In the genomic region with DNA sequence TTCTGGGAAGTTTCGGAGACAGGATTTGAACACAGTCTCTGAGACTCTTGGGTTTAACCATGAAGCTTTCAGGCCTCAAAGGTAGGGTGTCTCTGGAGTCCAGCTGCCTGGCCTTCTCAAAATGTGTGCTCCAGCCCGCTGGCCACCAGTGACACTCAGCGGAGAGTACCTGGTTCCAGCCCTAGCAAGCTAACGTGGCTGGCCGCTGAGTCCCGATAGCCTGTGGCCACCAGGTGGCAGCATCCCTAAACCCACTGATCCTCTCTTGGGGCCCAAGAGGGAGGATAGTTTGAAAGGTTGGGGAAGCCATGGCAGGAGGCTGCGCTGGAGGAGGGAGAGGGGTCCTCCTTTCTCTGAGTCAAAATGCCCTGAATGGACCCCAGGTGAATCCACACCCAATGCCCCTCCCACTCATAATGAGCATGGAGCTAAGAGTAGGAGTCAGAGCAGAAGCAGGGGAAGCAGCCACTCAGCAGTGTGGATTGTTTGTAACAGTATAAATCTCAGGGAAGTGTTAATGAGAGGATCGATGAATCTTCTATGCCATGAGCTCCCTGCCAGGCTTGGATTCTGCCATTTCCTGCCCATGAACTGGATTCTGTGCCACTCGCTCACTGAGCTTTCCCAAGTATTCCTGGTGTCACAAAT, we compare ENCODE assay signal across 9 cellular contexts. TPM values are rescaled to one million over a fixed set of nuclear protein-coding genes. Genes with fewer than 3 reads are reported as not detected.
A peak's percentile ranks its signal among the peaks of the same experiment; 100 is the strongest.
DNase-seq lines count a peak whose midpoint lies in the region; ATAC-seq and TF ChIP-seq lines count a peak whose summit lies in the region.
"Had no signal": no experiment of that assay in that cellular context is flagged by ENCODE, and none has a peak within 500 bp of the region (broad histone marks: within the 10 kb centered on the region; RNA-seq: fewer than 3 reads in every experiment).

No MANE protein-coding gene starts in this region.

- peak; percentile 19 to 46 (median 24) for DNase-seq in CD4-positive, alpha-beta memory T cell
- DNase-seq in PC-9 (peak; percentile 44 to 49), activated T-helper 1 cell treated with Interleukin-2 at 50 U/mL for 16 hours (ENCODE audit: low read depth) (peak; percentile 16), foreskin keratinocyte (no peak), trophoblast cell (peak; percentile 71 to 80), COLO829 (ENCODE audit: low spot score) (no peak)

- no peaks in the 10 kb centered on the region for H3K9me3 ChIP-seq in CD4-positive, alpha-beta memory T cell (ENCODE audit: control insufficient read depth in 1 of 2, low read length in 2 of 2)
- H3K9me3 ChIP-seq in PC-9 (ENCODE audit: insufficient read depth, low read depth) = no peaks in the 10 kb centered on the region
- peaks cover 2% of the 10 kb centered on the region for H3K9me3 ChIP-seq in trophoblast cell (ENCODE audit: insufficient read depth, low read depth, low read length)

- WGBS in trophoblast cell (ENCODE audit: extremely low coverage, insufficient coverage, insufficient read length) = no CpG with 5 or more reads among the region's 9 CpGs

- CTCF ChIA-PET in CD4-positive, alpha-beta memory T cell (lab: Charles Lee; ENCODE audit: partially characterized antibody) = interaction anchor here (0.5 to 3.5 kb wide), 22 partner anchors 8 to 1519 kb away, joined by 3 to 27 read pairs (median 6); a partner anchor contains a TSS
- CTCF ChIA-PET in PC-9 (lab: Charles Lee) = interaction anchor here (0.6 to 2.1 kb wide), 6 partner anchors 9 to 109 kb away, joined by 3 to 7 read pairs (median 4); no protein-coding TSS in a partner anchor

- no peaks in the 10 kb centered on the region for H3K9me2 ChIP-seq in PC-9 (ENCODE audit: insufficient read depth)

- H3K79me1 ChIP-seq in trophoblast cell (ENCODE audit: low read length) = no peaks in the 10 kb centered on the region

- no peak overlapping the region for H3K9ac ChIP-seq in trophoblast cell (ENCODE audit: low read length)

- no peaks in the 10 kb centered on the region for H3K9me3 Mint-ChIP-seq in CD4-positive, alpha-beta memory T cell

- H3K23ac ChIP-seq in trophoblast cell (ENCODE audit: low read length) = no peak overlapping the region

- no peaks in the 10 kb centered on the region for H3K36me3 ChIP-seq in CD4-positive, alpha-beta memory T cell (ENCODE audit: insufficient read depth, low read length)
- H3K36me3 ChIP-seq in PC-9 (ENCODE audit: low read depth) (no peaks in the 10 kb centered on the region), trophoblast cell (ENCODE audit: control insufficient read depth in 1 of 2, insufficient read depth in 2 of 2, low read length in 2 of 2) (no peaks in the 10 kb centered on the region)

- no peaks in the 10 kb centered on the region for H3K36me3 Mint-ChIP-seq in CD4-positive, alpha-beta memory T cell

- H3K27me3 ChIP-seq in CD4-positive, alpha-beta memory T cell (ENCODE audit: insufficient read depth, low read length) = peaks cover 4% of the 10 kb centered on the region
- H3K27me3 ChIP-seq in PC-9 (ENCODE audit: insufficient read depth, low read depth) (peaks cover 55% of the 10 kb centered on the region), foreskin keratinocyte (peaks cover 60% of the 10 kb centered on the region), trophoblast cell (ENCODE audit: insufficient read depth, low read length) (no peaks in the 10 kb centered on the region)

- intact Hi-C loops in CD4-positive, alpha-beta memory T cell (cut with micrococcal nuclease) = no loop called here
- intact Hi-C loops in PC-9 (cut with micrococcal nuclease; ENCODE audit: unreplicated experiment) = no loop called here

- TF ChIP-seq CTCF in PC-9 (conservative IDR thresholded peaks at IDR 0.05) (peak; percentile 83), foreskin keratinocyte (conservative IDR thresholded peaks at IDR 0.05) (peak; percentile 80)

- no peak overlapping the region for H3K4ac ChIP-seq in trophoblast cell (ENCODE audit: low read depth, low read length)

- no peak overlapping the region for H3K4me2 ChIP-seq in PC-9
- no peak overlapping the region for H3K4me2 ChIP-seq in trophoblast cell (ENCODE audit: low read length)

- no peaks in the 10 kb centered on the region for H3F3A ChIP-seq in PC-9 (ENCODE audit: insufficient read depth, low read depth)

- H3K79me2 ChIP-seq in PC-9 (ENCODE audit: low read depth) = no peaks in the 10 kb centered on the region
- H3K79me2 ChIP-seq in trophoblast cell (ENCODE audit: control insufficient read depth, insufficient read depth, low read length, poor library complexity) = no peaks in the 10 kb centered on the region

- H4K12ac ChIP-seq in trophoblast cell (ENCODE audit: low read depth, low read length) = no peak overlapping the region

- no peak overlapping the region for H3K14ac ChIP-seq in trophoblast cell (ENCODE audit: low read length)

- no peaks in the 10 kb centered on the region for H4K20me1 ChIP-seq in PC-9 (ENCODE audit: insufficient read depth)

- H3K27ac ChIP-seq in CD4-positive, alpha-beta memory T cell (ENCODE audit: low read depth, low read length) = no peak overlapping the region
- H3K27ac ChIP-seq in PC-9 (no peak overlapping the region), foreskin keratinocyte (no peak overlapping the region), trophoblast cell (ENCODE audit: low read depth, low read length) (no peak overlapping the region)
- H3K27ac ChIP-seq: SK-N-MC had no signal

- ATAC-seq in GM19395 (IDR thresholded peaks at IDR 0.05; ENCODE audit: unreplicated experiment) (peak; percentile 74), HG03571 (IDR thresholded peaks at IDR 0.05; ENCODE audit: unreplicated experiment) (peak; percentile 46), foreskin keratinocyte (peak; percentile 85)

- no peak overlapping the region for H3K27ac Mint-ChIP-seq in CD4-positive, alpha-beta memory T cell

- H3K4me3 ChIP-seq in CD4-positive, alpha-beta memory T cell (ENCODE audit: low read length in 2 of 2) = no peak overlapping the region
- H3K4me3 ChIP-seq in PC-9 = no peak overlapping the region
- H3K4me3 ChIP-seq in trophoblast cell (ENCODE audit: low read depth, low read length) = no peak overlapping the region
- H3K4me3 ChIP-seq: SK-N-MC had no signal

- H3K4me3 Mint-ChIP-seq in CD4-positive, alpha-beta memory T cell = no peak overlapping the region

- H3K4me1 Mint-ChIP-seq in CD4-positive, alpha-beta memory T cell = peaks cover 0 to 3% (median 1%) of the 10 kb centered on the region in 4 donors

- no peak overlapping the region for H4K91ac ChIP-seq in trophoblast cell (ENCODE audit: low read depth, low read length)

- H2BK12ac ChIP-seq in trophoblast cell (ENCODE audit: low read length) = no peak overlapping the region

- peaks cover 17% of the 10 kb centered on the region in 2 donors for H3K27me3 Mint-ChIP-seq in CD4-positive, alpha-beta memory T cell

- H2AK5ac ChIP-seq in trophoblast cell (ENCODE audit: low read length) = no peak overlapping the region

- no peak overlapping the region for H3K18ac ChIP-seq in trophoblast cell (ENCODE audit: low read length)

- no TSS peak for BruUV-seq in PC-9 (replicated peaks; lab: Mats Ljungman, UMichigan)

- H2BK120ac ChIP-seq in trophoblast cell (ENCODE audit: insufficient read depth, low read length, poor library complexity) = no peak overlapping the region

- no peaks in the 10 kb centered on the region for H3K4me1 ChIP-seq in CD4-positive, alpha-beta memory T cell (ENCODE audit: insufficient read depth, low read length)
- H3K4me1 ChIP-seq in PC-9 (replicated peaks; ENCODE audit: insufficient read depth) (no peaks in the 10 kb centered on the region), foreskin keratinocyte (no peaks in the 10 kb centered on the region), trophoblast cell (ENCODE audit: control insufficient read depth in 1 of 2, insufficient read depth in 2 of 2, low read length in 2 of 2) (no peaks in the 10 kb centered on the region)

- H4K8ac ChIP-seq in trophoblast cell (ENCODE audit: low read depth, low read length) = no peak overlapping the region

- POLR2A ChIA-PET in CD4-positive, alpha-beta memory T cell (lab: Charles Lee; ENCODE audit: partially characterized antibody) = no interaction called here
- POLR2A ChIA-PET in PC-9 (lab: Charles Lee; ENCODE audit: unreplicated experiment) = interaction anchor here (0.6 kb wide), 1 partner anchor 671 kb away, joined by 3 read pairs; no protein-coding TSS in a partner anchor

- no peak overlapping the region for H2BK5ac ChIP-seq in trophoblast cell (ENCODE audit: low read depth, low read length, poor library complexity)

- no peak overlapping the region for H2AFZ ChIP-seq in PC-9
- H2AFZ ChIP-seq in trophoblast cell (ENCODE audit: insufficient read depth, low read length, poor library complexity) = no peak overlapping the region

RNA-seq across cellular contexts. Expression of a gene that starts 5.4 kb away (rescaled TPM):
- under 1 TPM in 1 of 2 experiments, not detected in 1; 0.19 TPM for total RNA-seq in CD4-positive, alpha-beta memory T cell
- not detected for polyA plus RNA-seq in CD4-positive, alpha-beta memory T cell
- total RNA-seq in PC-9 (2021) = not detected in 2 replicates
- total RNA-seq in foreskin keratinocyte = not detected in 2 replicates
- not detected in 2 replicates for polyA plus RNA-seq in foreskin keratinocyte
- polyA plus RNA-seq in trophoblast cell (2013) = not detected in 2 replicates

RNA-seq across cellular contexts. Expression of a gene that starts 10.4 kb away (rescaled TPM):
- total RNA-seq in CD4-positive, alpha-beta memory T cell = not detected
- polyA plus RNA-seq in CD4-positive, alpha-beta memory T cell = not detected
- total RNA-seq in PC-9 (2021) (not detected in 2 replicates), foreskin keratinocyte (not detected in 2 replicates)
- not detected in 2 replicates for polyA plus RNA-seq in foreskin keratinocyte
- not detected in 2 replicates for polyA plus RNA-seq in trophoblast cell (2013)

RNA-seq across cellular contexts. Expression of a gene that starts 58.5 kb away (rescaled TPM):
- total RNA-seq in CD4-positive, alpha-beta memory T cell = 100 to 1,000 TPM; 100 to 104 TPM
- polyA plus RNA-seq in CD4-positive, alpha-beta memory T cell = 100 to 1,000 TPM; 112 to 181 TPM
- total RNA-seq in PC-9 (2021) (223 and 294 TPM in 2 replicates), foreskin keratinocyte (253 and 264 TPM in 2 replicates)
- 192 and 224 TPM in 2 replicates for polyA plus RNA-seq in foreskin keratinocyte
- 172 and 175 TPM in 2 replicates for polyA plus RNA-seq in trophoblast cell (2013)

Comparison
In these comparisons a context has a peak if more than half of its experiments do, and no peak if none do; other contexts are left out.
1. DNase-seq: peak in CD4-positive, alpha-beta memory T cell (5 of 5), PC-9 (2 of 2), activated T-helper 1 cell treated with Interleukin-2 at 50 U/mL for 16 hours (single experiment) and trophoblast cell (2 of 2); none in foreskin keratinocyte (0 of 2) and COLO829 (single experiment).
2. Peak in every context shown above with its lines, with median percentiles within 50 percentile points of each other: ATAC-seq.